1 cellular context compared by ENCODE assay signal in genomic region chr14:104216457-104216856, GRCh38.
TF ChIP-seq lines count a peak whose summit lies in the region.

No MANE protein-coding gene starts in this region.

TF ChIP-seq in HepG2, 621 proteins besides CTCF, POLR2A, EP300 and RAD21 (continued from another document):
- TF ChIP-seq PRDM10 (CRISPR knock-in tag; IDR thresholded peaks at IDR 0.05; ENCODE audit: low read depth), result no peak
